In the genomic region with DNA sequence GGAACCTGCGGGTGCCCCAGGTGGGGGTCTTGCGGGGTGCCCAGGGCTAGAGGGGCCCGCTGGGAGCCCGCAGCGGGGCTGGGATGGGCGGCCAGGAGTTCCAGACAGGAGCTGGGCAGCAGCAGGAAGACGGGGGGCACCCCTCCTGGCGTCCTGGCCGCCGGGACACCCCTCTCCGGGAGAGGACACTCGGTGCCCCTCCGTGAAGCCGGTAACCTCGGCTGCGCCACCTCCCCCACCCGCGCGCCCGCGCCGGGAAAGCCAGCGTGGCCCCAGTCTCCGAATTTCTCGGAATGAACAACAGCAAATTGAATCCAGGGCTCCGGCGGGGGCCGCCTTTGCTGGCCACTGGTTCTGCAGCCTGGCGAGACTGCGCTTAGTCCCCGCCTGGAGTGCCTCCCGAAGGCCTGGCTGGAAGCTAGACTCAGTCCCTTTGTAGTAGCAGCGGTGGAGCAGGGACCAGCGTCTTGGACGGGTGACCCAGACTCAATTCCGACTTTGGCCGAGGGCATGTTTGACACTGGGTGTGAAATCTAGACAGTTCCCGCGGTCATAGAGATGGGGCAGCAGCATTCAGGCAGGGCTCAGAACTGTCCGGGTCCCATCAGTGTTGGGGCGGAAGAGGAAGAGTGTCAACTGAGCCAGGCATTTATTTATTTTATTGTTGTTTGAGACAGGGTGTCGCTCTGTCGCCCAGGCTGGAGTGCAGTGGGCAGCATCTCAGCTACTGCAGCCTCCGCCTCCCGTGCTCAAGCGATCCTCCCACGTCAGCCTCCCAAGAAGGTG, we compare ENCODE assay signal across 8 cellular contexts. TPM values are rescaled to one million over a fixed set of nuclear protein-coding genes. Genes with fewer than 3 reads are reported as not detected.
A peak's percentile ranks its signal among the peaks of the same experiment; 100 is the strongest.
DNase-seq lines count a peak whose midpoint lies in the region; ATAC-seq and TF ChIP-seq lines count a peak whose summit lies in the region.

No MANE protein-coding gene starts in this region.

- H3K4me3 ChIP-seq in esophagus muscularis mucosa, result peak overlapping the region; percentile 83 to 94 (median 92)
- H3K4me3 ChIP-seq in mucosa of stomach (ENCODE audit: low read length), result peak overlapping the region; percentile 97
- peak overlapping the region; percentile 65 to 81 for H3K4me3 ChIP-seq in tibial artery

- intact Hi-C loops in esophagus muscularis mucosa (cut with DNase I) (loop anchor here (2.0 kb wide), 1 partner anchor 41 kb away; no protein-coding TSS in a partner anchor), tibial artery (cut with DNase I; ENCODE audit: low total_unique reads) (loop anchor here (5.0 kb wide), 1 partner anchor 33 kb away; no protein-coding TSS in a partner anchor)

- TF ChIP-seq CTCF in esophagus muscularis mucosa (IDR thresholded peaks at IDR 0.05) (peak in 1 of 3 experiments; percentile 10), tibial artery (IDR thresholded peaks at IDR 0.05) (no peak)

- H3K36me3 ChIP-seq in esophagus muscularis mucosa, result peaks cover 0 to 6% (median 0%) of the 10 kb centered on the region in 4 donors
- H3K36me3 ChIP-seq in mucosa of stomach (ENCODE audit: control insufficient read depth, insufficient read depth, low read length), result no peaks in the 10 kb centered on the region
- H3K36me3 ChIP-seq in tibial artery, result no peaks in the 10 kb centered on the region

- 22% methylated on average over 8 of the region's 47 CpGs for WGBS in esophagus muscularis mucosa

- TF ChIP-seq POLR2A in esophagus muscularis mucosa (IDR thresholded peaks at IDR 0.05; ENCODE audit: low read depth), result no peak

- peak overlapping the region; percentile 100 for H3K9ac ChIP-seq in mucosa of stomach (ENCODE audit: low read length)

- H3K9me3 ChIP-seq in esophagus muscularis mucosa, result no peaks in the 10 kb centered on the region
- no peaks in the 10 kb centered on the region for H3K9me3 ChIP-seq in mucosa of stomach (ENCODE audit: control insufficient read depth, low read length)
- no peaks in the 10 kb centered on the region for H3K9me3 ChIP-seq in tibial artery

- DNase-seq in D341Med (ENCODE audit: low spot score), result peak; percentile 75
- DNase-seq in NCI-H2227 (lab: John Stamatoyannopoulos, UW; ENCODE audit: unreplicated experiment), result peak; percentile 55
- DNase-seq in activated CD8-positive, alpha-beta memory T cell treated with anti-CD3 and anti-CD28 coated beads, Interleukin-2, amount 50 U/mL, for 48 hours, result peak; percentile 72
- peak; percentile 92 for DNase-seq in esophagus muscularis mucosa (ENCODE audit: extremely low spot score)
- DNase-seq in tibial artery, result peak; percentile 49 to 80

- H3K4me1 ChIP-seq in esophagus muscularis mucosa (peaks cover 24 to 52% (median 44%) of the 10 kb centered on the region in 4 donors), mucosa of stomach (ENCODE audit: control insufficient read depth, insufficient read depth, low read length) (peaks cover 27% of the 10 kb centered on the region), tibial artery (peaks cover 0 to 46% (median 22%) of the 10 kb centered on the region in 4 donors)

- H3K27ac ChIP-seq in esophagus muscularis mucosa (replicated peaks in 1 of 4) (peak overlapping the region; percentile 91 to 98 (median 94)), tibial artery (peak overlapping the region; percentile 91 to 96)

- ATAC-seq in GM21737 (IDR thresholded peaks at IDR 0.05; ENCODE audit: unreplicated experiment), result peak; percentile 34
- no peak for ATAC-seq in HG02981 (IDR thresholded peaks at IDR 0.05; ENCODE audit: unreplicated experiment)

- H3K27me3 ChIP-seq in esophagus muscularis mucosa, result no peaks in the 10 kb centered on the region
- H3K27me3 ChIP-seq in mucosa of stomach (ENCODE audit: control insufficient read depth, insufficient read depth, low read length), result no peaks in the 10 kb centered on the region
- H3K27me3 ChIP-seq in tibial artery, result no peaks in the 10 kb centered on the region

- TF ChIP-seq EP300 in esophagus muscularis mucosa (IDR thresholded peaks at IDR 0.05), result no peak

RNA-seq across cellular contexts. Expression of a gene that starts 0.8 kb away (rescaled TPM):
- 10 to 100 TPM; 28.7 to 56.3 (median 39.3) TPM for total RNA-seq in esophagus muscularis mucosa
